8 cellular contexts compared by ENCODE assay signal in the genomic region with DNA sequence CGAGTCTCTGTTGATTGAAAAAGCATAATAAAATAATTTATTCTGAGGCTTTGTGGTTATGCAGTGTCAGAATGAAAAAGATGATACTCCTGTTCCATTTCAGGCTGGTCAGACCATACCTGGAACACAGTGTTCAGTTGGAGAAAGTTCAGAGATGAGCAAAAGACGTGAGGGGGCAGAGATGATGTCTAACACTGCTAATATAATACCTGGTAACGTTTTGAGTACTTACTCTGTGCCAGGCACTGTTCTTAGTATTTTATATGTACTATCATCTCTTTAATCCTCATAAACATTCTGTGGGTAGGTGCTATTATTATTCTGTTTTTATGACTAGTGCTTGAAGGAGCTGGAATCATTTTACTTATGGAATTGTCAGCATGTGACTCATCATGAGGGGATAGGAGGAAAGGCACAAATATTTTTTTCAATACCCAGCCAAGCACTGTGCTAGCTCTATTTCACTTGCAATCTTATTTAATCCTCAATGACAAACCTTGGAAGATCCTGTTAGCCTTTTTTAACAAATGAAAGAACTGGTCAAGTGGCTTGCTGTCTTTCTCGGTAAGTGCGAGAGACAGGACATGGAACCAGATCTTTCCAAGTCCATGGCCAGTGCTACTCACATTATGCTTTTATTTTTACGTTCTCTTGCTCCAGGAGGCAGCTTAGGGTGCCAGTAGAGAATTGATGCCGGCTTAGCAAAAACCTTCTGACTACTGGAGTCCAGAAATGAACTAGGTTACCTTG. TPM values are rescaled to one million over a fixed set of nuclear protein-coding genes. Genes with fewer than 3 reads are reported as not detected.
A peak's percentile ranks its signal among the peaks of the same experiment; 100 is the strongest.
DNase-seq lines count a peak whose midpoint lies in the region; ATAC-seq and TF ChIP-seq lines count a peak whose summit lies in the region.

No MANE protein-coding gene starts in this region.

- peak; percentile 66 for DNase-seq in ACHN
- DNase-seq in SJSA1 (ENCODE audit: low read depth in 1 of 2, low spot score in 2 of 2): peak in 1 of 2 experiments; percentile 81
- peak; percentile 77 for DNase-seq in epithelial cell of esophagus (ENCODE audit: low read depth)
- no peak for DNase-seq in progenitor cell of endocrine pancreas (ENCODE audit: low spot score, unreplicated experiment)
- no peak for DNase-seq in ecto neural progenitor cell (ENCODE audit: low spot score)
- DNase-seq in DMS53 treated with DMSO at 0.1 percent for 48 hours (lab: John Stamatoyannopoulos, UW; ENCODE audit: unreplicated experiment): no peak
- no peak for DNase-seq in NCI-H146 (lab: John Stamatoyannopoulos, UW)

- peaks cover 44% of the 10 kb centered on the region for H3K4me1 ChIP-seq in SJSA1 (replicated peaks)

- in situ Hi-C loops in ACHN (cut with HindIII; ENCODE audit: low pct_ligation_motif_present, low pct_unique_long_range_greater_than_20kb, low sequenced_read_pairs): no loop called here

- H3K9me3 Mint-ChIP-seq in progenitor cell of endocrine pancreas (ENCODE audit: low read depth): peaks cover 3% of the 10 kb centered on the region

- H3K27ac ChIP-seq in SJSA1: peak overlapping the region; percentile 52

- no peaks in the 10 kb centered on the region for H3K9me3 ChIP-seq in SJSA1 (replicated peaks)

- H3K4me1 Mint-ChIP-seq in progenitor cell of endocrine pancreas (ENCODE audit: low read depth): peaks cover 24% of the 10 kb centered on the region

- TF ChIP-seq CTCF in epithelial cell of esophagus (IDR thresholded peaks at IDR 0.05; ENCODE audit: insufficient read depth, low read depth, low read length, missing control alignments) (no peak), progenitor cell of endocrine pancreas (IDR thresholded peaks at IDR 0.05; ENCODE audit: unreplicated experiment) (no peak)

- no peaks in the 10 kb centered on the region for H3K36me3 ChIP-seq in SJSA1

- ATAC-seq in GM21447 (IDR thresholded peaks at IDR 0.05; ENCODE audit: unreplicated experiment): peak; percentile 65

- H3K4me3 ChIP-seq in SJSA1: no peak overlapping the region
- no peak overlapping the region for H3K4me3 ChIP-seq in epithelial cell of esophagus (ENCODE audit: low read length)

- no peaks in the 10 kb centered on the region for H3K27me3 ChIP-seq in SJSA1 (replicated peaks)

- peaks cover 13% of the 10 kb centered on the region for H3K36me3 Mint-ChIP-seq in progenitor cell of endocrine pancreas (ENCODE audit: insufficient read depth)

- peak overlapping the region; percentile 12 for H3K27ac Mint-ChIP-seq in progenitor cell of endocrine pancreas

- H3K27me3 Mint-ChIP-seq in progenitor cell of endocrine pancreas: no peaks in the 10 kb centered on the region

- H3K4me3 Mint-ChIP-seq in progenitor cell of endocrine pancreas (ENCODE audit: low read depth): no peak overlapping the region

RNA-seq across cellular contexts. Expression of gene IQGAP1, which starts 31.9 kb away (rescaled TPM):
- 163 and 235 TPM in 2 replicates for total RNA-seq in SJSA1 (2014; rRNA removed; shearing (Covaris generic))
- total RNA-seq in progenitor cell of endocrine pancreas: 141 and 142 TPM in 2 replicates

Comparison
In these comparisons a context has a peak if more than half of its experiments do, and no peak if none do; other contexts are left out.
1. DNase-seq: peak in ACHN (single experiment) and epithelial cell of esophagus (single experiment); none in progenitor cell of endocrine pancreas (single experiment), ecto neural progenitor cell (single experiment), DMS53 treated with DMSO at 0.1 percent for 48 hours (single experiment) and NCI-H146 (single experiment).